In the genomic region with DNA sequence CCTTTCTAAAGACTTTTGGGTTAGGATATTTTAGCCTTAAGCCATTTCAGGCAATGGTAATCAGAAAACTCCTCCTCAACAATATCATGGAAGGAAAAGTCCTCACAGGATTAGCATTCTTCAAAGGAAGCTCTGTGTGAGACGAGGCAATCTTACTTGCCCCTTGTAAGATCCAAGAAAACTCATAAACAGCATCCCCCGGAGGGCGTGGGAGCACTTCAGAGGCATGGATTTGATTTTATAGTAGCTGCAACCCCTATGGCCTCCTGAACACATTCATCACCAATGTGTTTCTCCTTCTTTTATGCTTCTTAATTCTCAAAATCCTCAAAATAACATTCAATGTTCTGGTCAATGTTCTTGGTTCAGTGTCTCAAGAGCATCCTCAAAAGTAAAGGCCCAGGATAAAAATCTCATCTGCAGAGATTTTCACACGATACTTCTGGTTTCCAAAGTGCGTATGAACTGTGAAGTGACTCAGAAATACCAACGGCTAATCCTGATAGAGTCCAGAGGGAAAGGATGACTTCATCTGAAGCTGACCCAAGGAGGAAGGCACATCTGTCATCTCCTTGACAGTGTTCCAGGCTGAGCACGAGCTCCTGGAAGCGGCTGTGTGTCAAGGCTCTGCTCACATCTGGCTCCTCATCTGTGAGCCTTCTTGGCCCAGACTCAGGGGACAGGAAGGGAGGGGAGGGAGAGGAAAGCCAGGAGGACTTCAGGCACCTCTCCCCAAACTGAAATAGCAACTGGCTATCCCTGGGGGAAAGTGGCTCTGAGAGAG, we compare ENCODE assay signal across 9 cellular contexts. TPM values are rescaled to one million over a fixed set of nuclear protein-coding genes. Genes with fewer than 3 reads are reported as not detected.
DNase-seq lines count a peak whose midpoint lies in the region; ATAC-seq and TF ChIP-seq lines count a peak whose summit lies in the region.
"Had no signal": no experiment of that assay in that cellular context is flagged by ENCODE, and none has a peak within 500 bp of the region (broad histone marks: within the 10 kb centered on the region; RNA-seq: fewer than 3 reads in every experiment).

No MANE protein-coding gene starts in this region.

- in situ Hi-C loops in brain microvascular endothelial cell (cut with HindIII; ENCODE audit: low pct_ligation_motif_present, low sequenced_read_pairs), result no loop called here

- no peaks in the 10 kb centered on the region for H3K27me3 Mint-ChIP-seq in stimulated activated memory B cell treated with anti-CD40 and anti-IgM and Interleukin-4, amounts not matched to agents 10 μg/mL and 1 μg/mL and 100 μg/mL, for 72 hours

- H3K4me3 Mint-ChIP-seq in stimulated activated memory B cell treated with anti-CD40 and anti-IgM and Interleukin-4, amounts not matched to agents 10 μg/mL and 1 μg/mL and 100 μg/mL, for 72 hours, result no peak overlapping the region

- CTCF ChIA-PET in HEK293 (lab: Yijun Ruan, JAX), result interaction anchor here (0.7 to 2.7 kb wide), 6 partner anchors 40 to 280 kb away, joined by 3 to 18 read pairs (median 6); no protein-coding TSS in a partner anchor

- peaks cover 33% of the 10 kb centered on the region for H3K4me1 Mint-ChIP-seq in stimulated activated memory B cell treated with anti-CD40 and anti-IgM and Interleukin-4, amounts not matched to agents 10 μg/mL and 1 μg/mL and 100 μg/mL, for 72 hours

- H3K9me3 Mint-ChIP-seq in stimulated activated memory B cell treated with anti-CD40 and anti-IgM and Interleukin-4, amounts not matched to agents 10 μg/mL and 1 μg/mL and 100 μg/mL, for 72 hours, result no peaks in the 10 kb centered on the region
- peaks cover 0 to 4% of the 10 kb centered on the region in 2 donors for H3K9me3 Mint-ChIP-seq in activated naive CD4-positive, alpha-beta T cell treated with anti-CD3 and anti-CD28 coated beads, Interleukin-2, amount 50 U/mL, for 72 hours

- H3K27ac ChIP-seq in HEK293 (ENCODE audit: extremely low read depth, low read depth, low read length) (no peak overlapping the region), brain microvascular endothelial cell (peak overlapping the region; percentile 5)

- DNase-seq in brain microvascular endothelial cell, result peak; percentile 91
- peak; percentile 89 for DNase-seq in islet precursor cell
- DNase-seq in activated naive CD4-positive, alpha-beta T cell treated with anti-CD3 and anti-CD28 coated beads, Interleukin-2, amount 50 U/mL, for 72 hours (ENCODE audit: low spot score in 2 of 2), result no peak
- DNase-seq in inferior parietal cortex (ENCODE audit: extremely low spot score), result no peak
- DNase-seq in NCI-H1930 (lab: John Stamatoyannopoulos, UW), result no peak
- no peak for DNase-seq in NCI-H1417 treated with DMSO at 0.1 percent for 48 hours (lab: John Stamatoyannopoulos, UW)
- DNase-seq: NCI-H2029 treated with DMSO at 0.1 percent for 48 hours had no signal

- no peak for TF ChIP-seq CTCF in HEK293 (tag by site-specific recombination; IDR thresholded peaks at IDR 0.05)
- no peak for TF ChIP-seq CTCF in brain microvascular endothelial cell (IDR thresholded peaks at IDR 0.05; ENCODE audit: low read depth, low read length, missing control alignments)

- peak overlapping the region; percentile 25 for H3K27ac Mint-ChIP-seq in stimulated activated memory B cell treated with anti-CD40 and anti-IgM and Interleukin-4, amounts not matched to agents 10 μg/mL and 1 μg/mL and 100 μg/mL, for 72 hours
- H3K27ac Mint-ChIP-seq in activated naive CD4-positive, alpha-beta T cell treated with anti-CD3 and anti-CD28 coated beads, Interleukin-2, amount 50 U/mL, for 72 hours, result no peak overlapping the region

- H3K36me3 ChIP-seq in HEK293 (ENCODE audit: control insufficient read depth in 2 of 2, insufficient read depth in 1 of 2, low read length in 2 of 2) (no peaks in the 10 kb centered on the region), brain microvascular endothelial cell (replicated peaks) (no peaks in the 10 kb centered on the region)

- POLR2A ChIA-PET in HEK293 (lab: Yijun Ruan, JAX), result interaction anchor here (0.6 to 0.8 kb wide), 2 partner anchors 27 to 141 kb away, joined by 3 read pairs; no protein-coding TSS in a partner anchor

- H3K36me3 Mint-ChIP-seq in stimulated activated memory B cell treated with anti-CD40 and anti-IgM and Interleukin-4, amounts not matched to agents 10 μg/mL and 1 μg/mL and 100 μg/mL, for 72 hours, result no peaks in the 10 kb centered on the region
- no peaks in the 10 kb centered on the region for H3K36me3 Mint-ChIP-seq in activated naive CD4-positive, alpha-beta T cell treated with anti-CD3 and anti-CD28 coated beads, Interleukin-2, amount 50 U/mL, for 72 hours

- peaks cover 13% of the 10 kb centered on the region for H3K4me1 ChIP-seq in HEK293 (ENCODE audit: control insufficient read depth, insufficient read depth, low read length)

- H3K9me3 ChIP-seq in HEK293 (ENCODE audit: control insufficient read depth, insufficient read depth, low read depth, low read length), result no peaks in the 10 kb centered on the region

- H3K27me3 ChIP-seq in brain microvascular endothelial cell (replicated peaks), result no peaks in the 10 kb centered on the region

- no peak for ATAC-seq in stimulated activated memory B cell treated with anti-CD40 and anti-IgM and Interleukin-4, amounts not matched to agents 10 μg/mL and 1 μg/mL and 100 μg/mL, for 72 hours
- ATAC-seq in activated naive CD4-positive, alpha-beta T cell treated with anti-CD3 and anti-CD28 coated beads, Interleukin-2, amount 50 U/mL, for 72 hours, result no peak

- H3K4me3 ChIP-seq in HEK293 (ENCODE audit: low read depth, low read length) (no peak overlapping the region), brain microvascular endothelial cell (ENCODE audit: low read depth, low read length) (no peak overlapping the region)

TF ChIP-seq in HEK293, 187 proteins besides CTCF, POLR2A, EP300 and RAD21 (continues in another document):
- TF ChIP-seq, protein P1, sequence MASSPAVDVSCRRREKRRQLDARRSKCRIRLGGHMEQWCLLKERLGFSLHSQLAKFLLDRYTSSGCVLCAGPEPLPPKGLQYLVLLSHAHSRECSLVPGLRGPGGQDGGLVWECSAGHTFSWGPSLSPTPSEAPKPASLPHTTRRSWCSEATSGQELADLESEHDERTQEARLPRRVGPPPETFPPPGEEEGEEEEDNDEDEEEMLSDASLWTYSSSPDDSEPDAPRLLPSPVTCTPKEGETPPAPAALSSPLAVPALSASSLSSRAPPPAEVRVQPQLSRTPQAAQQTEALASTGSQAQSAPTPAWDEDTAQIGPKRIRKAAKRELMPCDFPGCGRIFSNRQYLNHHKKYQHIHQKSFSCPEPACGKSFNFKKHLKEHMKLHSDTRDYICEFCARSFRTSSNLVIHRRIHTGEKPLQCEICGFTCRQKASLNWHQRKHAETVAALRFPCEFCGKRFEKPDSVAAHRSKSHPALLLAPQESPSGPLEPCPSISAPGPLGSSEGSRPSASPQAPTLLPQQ (tag by site-specific recombination; IDR thresholded peaks at IDR 0.05), result peak; percentile 58
- TF ChIP-seq, protein P2, sequence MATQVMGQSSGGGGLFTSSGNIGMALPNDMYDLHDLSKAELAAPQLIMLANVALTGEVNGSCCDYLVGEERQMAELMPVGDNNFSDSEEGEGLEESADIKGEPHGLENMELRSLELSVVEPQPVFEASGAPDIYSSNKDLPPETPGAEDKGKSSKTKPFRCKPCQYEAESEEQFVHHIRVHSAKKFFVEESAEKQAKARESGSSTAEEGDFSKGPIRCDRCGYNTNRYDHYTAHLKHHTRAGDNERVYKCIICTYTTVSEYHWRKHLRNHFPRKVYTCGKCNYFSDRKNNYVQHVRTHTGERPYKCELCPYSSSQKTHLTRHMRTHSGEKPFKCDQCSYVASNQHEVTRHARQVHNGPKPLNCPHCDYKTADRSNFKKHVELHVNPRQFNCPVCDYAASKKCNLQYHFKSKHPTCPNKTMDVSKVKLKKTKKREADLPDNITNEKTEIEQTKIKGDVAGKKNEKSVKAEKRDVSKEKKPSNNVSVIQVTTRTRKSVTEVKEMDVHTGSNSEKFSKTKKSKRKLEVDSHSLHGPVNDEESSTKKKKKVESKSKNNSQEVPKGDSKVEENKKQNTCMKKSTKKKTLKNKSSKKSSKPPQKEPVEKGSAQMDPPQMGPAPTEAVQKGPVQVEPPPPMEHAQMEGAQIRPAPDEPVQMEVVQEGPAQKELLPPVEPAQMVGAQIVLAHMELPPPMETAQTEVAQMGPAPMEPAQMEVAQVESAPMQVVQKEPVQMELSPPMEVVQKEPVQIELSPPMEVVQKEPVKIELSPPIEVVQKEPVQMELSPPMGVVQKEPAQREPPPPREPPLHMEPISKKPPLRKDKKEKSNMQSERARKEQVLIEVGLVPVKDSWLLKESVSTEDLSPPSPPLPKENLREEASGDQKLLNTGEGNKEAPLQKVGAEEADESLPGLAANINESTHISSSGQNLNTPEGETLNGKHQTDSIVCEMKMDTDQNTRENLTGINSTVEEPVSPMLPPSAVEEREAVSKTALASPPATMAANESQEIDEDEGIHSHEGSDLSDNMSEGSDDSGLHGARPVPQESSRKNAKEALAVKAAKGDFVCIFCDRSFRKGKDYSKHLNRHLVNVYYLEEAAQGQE (tag by site-specific recombination; IDR thresholded peaks at IDR 0.05), result no peak
- TF ChIP-seq HOXA7 (CRISPR knock-in tag; IDR thresholded peaks at IDR 0.05; ENCODE audit: borderline replicate concordance) (no peak), ZNF341 (tag by site-specific recombination; IDR thresholded peaks at IDR 0.05; ENCODE audit: low read depth) (peak; percentile 25; the same call in 1 of the 2 replicates), SALL2 (tag by site-specific recombination; IDR thresholded peaks at IDR 0.05; ENCODE audit: borderline replicate concordance) (no peak), ZNF2 (tag by site-specific recombination; IDR thresholded peaks at IDR 0.05) (0 out of 2 replicates have a peak, but pooled peaks have one; percentile 45)

RNA-seq across cellular contexts. Expression of gene PSEN2, which starts 49.3 kb away (rescaled TPM):
- total RNA-seq in activated naive CD4-positive, alpha-beta T cell treated with anti-CD3 and anti-CD28 coated beads, Interleukin-2, amount 50 U/mL, for 72 hours, result 1 to 10 TPM; 3.3 to 3.6 TPM

Comparison
In these comparisons a context has a peak if more than half of its experiments do, and no peak if none do; other contexts are left out.
1. DNase-seq: peak in brain microvascular endothelial cell (single experiment) and islet precursor cell (single experiment); none in activated naive CD4-positive, alpha-beta T cell treated with anti-CD3 and anti-CD28 coated beads, Interleukin-2, amount 50 U/mL, for 72 hours (0 of 2), inferior parietal cortex (single experiment), NCI-H1930 (0 of 2) and NCI-H1417 treated with DMSO at 0.1 percent for 48 hours (single experiment).